Comparison of ENCODE assay signal across 1 cellular context in the genomic region with DNA sequence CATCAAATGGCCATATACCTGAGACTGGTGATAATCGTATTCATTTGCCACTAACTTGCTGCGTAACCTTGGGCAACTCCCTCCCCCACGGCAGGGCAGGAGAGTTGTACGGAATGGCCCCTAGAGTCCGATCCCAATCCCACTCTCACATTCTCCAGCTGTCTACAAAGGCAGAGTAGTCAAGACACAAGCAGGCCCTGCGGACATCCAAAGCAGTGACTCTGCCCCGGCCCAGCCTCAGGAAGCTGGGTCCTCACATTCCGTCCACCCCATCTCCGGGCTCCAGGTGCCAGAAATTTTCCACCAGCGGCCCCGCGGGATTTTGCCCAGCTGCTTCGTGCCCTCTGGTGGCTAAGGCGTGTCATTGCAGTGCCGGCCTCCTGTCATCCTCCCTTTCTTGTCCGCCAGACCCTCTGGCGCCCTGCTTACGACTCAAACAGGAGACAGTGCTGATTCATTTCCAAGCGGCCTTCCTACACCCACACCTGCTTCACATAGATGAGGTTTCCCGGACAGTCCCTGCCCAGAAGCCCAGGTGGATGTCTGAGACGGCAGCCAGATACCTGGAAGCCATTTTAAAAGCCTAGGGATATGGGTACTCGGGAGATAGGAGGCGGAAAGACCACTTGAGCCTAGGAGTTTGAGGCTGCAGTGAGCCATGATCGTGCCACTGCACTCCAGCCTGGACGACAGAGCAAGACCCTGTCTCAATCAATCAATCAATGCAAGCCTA.
TF ChIP-seq lines count a peak whose summit lies in the region.

No MANE protein-coding gene starts in this region.

TF ChIP-seq in HepG2, 621 proteins besides CTCF, POLR2A, EP300 and RAD21 (continued from another document and continues in another):
- no peak for TF ChIP-seq NFE2L1 (CRISPR knock-in tag; IDR thresholded peaks at IDR 0.05; ENCODE audit: borderline replicate concordance)
- no peak for TF ChIP-seq ZNF737 (CRISPR knock-in tag; IDR thresholded peaks at IDR 0.05; ENCODE audit: borderline replicate concordance)
- TF ChIP-seq, protein P1, sequence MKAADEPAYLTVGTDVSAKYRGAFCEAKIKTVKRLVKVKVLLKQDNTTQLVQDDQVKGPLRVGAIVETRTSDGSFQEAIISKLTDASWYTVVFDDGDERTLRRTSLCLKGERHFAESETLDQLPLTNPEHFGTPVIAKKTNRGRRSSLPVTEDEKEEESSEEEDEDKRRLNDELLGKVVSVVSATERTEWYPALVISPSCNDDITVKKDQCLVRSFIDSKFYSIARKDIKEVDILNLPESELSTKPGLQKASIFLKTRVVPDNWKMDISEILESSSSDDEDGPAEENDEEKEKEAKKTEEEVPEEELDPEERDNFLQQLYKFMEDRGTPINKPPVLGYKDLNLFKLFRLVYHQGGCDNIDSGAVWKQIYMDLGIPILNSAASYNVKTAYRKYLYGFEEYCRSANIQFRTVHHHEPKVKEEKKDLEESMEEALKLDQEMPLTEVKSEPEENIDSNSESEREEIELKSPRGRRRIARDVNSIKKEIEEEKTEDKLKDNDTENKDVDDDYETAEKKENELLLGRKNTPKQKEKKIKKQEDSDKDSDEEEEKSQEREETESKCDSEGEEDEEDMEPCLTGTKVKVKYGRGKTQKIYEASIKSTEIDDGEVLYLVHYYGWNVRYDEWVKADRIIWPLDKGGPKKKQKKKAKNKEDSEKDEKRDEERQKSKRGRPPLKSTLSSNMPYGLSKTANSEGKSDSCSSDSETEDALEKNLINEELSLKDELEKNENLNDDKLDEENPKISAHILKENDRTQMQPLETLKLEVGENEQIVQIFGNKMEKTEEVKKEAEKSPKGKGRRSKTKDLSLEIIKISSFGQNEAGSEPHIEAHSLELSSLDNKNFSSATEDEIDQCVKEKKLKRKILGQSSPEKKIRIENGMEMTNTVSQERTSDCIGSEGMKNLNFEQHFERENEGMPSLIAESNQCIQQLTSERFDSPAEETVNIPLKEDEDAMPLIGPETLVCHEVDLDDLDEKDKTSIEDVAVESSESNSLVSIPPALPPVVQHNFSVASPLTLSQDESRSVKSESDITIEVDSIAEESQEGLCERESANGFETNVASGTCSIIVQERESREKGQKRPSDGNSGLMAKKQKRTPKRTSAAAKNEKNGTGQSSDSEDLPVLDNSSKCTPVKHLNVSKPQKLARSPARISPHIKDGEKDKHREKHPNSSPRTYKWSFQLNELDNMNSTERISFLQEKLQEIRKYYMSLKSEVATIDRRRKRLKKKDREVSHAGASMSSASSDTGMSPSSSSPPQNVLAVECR (CRISPR knock-in tag; IDR thresholded peaks at IDR 0.05; ENCODE audit: borderline replicate concordance): peak; percentile 24; the same call in 1 of the 2 replicates
- no peak for TF ChIP-seq ELF4 (CRISPR knock-in tag; IDR thresholded peaks at IDR 0.05; ENCODE audit: borderline replicate concordance)
- TF ChIP-seq, protein P2, sequence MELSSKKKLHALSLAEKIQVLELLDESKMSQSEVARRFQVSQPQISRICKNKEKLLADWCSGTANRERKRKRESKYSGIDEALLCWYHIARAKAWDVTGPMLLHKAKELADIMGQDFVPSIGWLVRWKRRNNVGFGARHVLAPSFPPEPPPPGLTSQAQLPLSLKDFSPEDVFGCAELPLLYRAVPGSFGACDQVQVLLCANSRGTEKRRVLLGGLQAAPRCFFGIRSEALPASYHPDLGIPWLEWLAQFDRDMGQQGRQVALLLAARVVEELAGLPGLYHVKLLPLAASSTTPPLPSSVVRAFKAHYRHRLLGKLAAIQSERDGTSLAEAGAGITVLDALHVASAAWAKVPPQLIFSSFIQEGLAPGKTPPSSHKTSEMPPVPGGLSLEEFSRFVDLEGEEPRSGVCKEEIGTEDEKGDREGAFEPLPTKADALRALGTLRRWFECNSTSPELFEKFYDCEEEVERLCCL (CRISPR knock-in tag; IDR thresholded peaks at IDR 0.05; ENCODE audit: borderline replicate concordance): no peak
- TF ChIP-seq SETDB1 (CRISPR knock-in tag; IDR thresholded peaks at IDR 0.05; ENCODE audit: borderline replicate concordance): no peak
- TF ChIP-seq, protein P3, sequence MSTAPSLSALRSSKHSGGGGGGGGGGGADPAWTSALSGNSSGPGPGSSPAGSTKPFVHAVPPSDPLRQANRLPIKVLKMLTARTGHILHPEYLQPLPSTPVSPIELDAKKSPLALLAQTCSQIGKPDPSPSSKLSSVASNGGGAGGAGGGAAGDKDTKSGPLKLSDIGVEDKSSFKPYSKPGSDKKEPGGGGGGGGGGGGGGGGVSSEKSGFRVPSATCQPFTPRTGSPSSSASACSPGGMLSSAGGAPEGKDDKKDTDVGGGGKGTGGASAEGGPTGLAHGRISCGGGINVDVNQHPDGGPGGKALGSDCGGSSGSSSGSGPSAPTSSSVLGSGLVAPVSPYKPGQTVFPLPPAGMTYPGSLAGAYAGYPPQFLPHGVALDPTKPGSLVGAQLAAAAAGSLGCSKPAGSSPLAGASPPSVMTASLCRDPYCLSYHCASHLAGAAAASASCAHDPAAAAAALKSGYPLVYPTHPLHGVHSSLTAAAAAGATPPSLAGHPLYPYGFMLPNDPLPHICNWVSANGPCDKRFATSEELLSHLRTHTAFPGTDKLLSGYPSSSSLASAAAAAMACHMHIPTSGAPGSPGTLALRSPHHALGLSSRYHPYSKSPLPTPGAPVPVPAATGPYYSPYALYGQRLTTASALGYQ (CRISPR knock-in tag; IDR thresholded peaks at IDR 0.05): no peak
- TF ChIP-seq GATA4 (IDR thresholded peaks at IDR 0.05; ENCODE audit: borderline replicate concordance, low read depth): no peak
- TF ChIP-seq, protein P4, sequence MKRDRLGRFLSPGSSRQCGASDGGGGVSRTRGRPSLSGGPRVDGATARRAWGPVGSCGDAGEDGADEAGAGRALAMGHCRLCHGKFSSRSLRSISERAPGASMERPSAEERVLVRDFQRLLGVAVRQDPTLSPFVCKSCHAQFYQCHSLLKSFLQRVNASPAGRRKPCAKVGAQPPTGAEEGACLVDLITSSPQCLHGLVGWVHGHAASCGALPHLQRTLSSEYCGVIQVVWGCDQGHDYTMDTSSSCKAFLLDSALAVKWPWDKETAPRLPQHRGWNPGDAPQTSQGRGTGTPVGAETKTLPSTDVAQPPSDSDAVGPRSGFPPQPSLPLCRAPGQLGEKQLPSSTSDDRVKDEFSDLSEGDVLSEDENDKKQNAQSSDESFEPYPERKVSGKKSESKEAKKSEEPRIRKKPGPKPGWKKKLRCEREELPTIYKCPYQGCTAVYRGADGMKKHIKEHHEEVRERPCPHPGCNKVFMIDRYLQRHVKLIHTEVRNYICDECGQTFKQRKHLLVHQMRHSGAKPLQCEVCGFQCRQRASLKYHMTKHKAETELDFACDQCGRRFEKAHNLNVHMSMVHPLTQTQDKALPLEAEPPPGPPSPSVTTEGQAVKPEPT (CRISPR knock-in tag; IDR thresholded peaks at IDR 0.05; ENCODE audit: low read depth): no peak
- TF ChIP-seq HOXA3 (CRISPR knock-in tag; IDR thresholded peaks at IDR 0.05): peak; percentile 50; the same call in 1 of the 2 replicates
- TF ChIP-seq, protein P5, sequence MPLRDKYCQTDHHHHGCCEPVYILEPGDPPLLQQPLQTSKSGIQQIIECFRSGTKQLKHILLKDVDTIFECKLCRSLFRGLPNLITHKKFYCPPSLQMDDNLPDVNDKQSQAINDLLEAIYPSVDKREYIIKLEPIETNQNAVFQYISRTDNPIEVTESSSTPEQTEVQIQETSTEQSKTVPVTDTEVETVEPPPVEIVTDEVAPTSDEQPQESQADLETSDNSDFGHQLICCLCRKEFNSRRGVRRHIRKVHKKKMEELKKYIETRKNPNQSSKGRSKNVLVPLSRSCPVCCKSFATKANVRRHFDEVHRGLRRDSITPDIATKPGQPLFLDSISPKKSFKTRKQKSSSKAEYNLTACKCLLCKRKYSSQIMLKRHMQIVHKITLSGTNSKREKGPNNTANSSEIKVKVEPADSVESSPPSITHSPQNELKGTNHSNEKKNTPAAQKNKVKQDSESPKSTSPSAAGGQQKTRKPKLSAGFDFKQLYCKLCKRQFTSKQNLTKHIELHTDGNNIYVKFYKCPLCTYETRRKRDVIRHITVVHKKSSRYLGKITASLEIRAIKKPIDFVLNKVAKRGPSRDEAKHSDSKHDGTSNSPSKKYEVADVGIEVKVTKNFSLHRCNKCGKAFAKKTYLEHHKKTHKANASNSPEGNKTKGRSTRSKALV (CRISPR knock-in tag; IDR thresholded peaks at IDR 0.05): 0 out of 2 replicates have a peak, but pooled peaks have one; percentile 31
- TF ChIP-seq ZNF556 (CRISPR knock-in tag; IDR thresholded peaks at IDR 0.05; ENCODE audit: borderline replicate concordance): 0 out of 2 replicates have a peak, but pooled peaks have one; percentile 39
- TF ChIP-seq, protein P6, sequence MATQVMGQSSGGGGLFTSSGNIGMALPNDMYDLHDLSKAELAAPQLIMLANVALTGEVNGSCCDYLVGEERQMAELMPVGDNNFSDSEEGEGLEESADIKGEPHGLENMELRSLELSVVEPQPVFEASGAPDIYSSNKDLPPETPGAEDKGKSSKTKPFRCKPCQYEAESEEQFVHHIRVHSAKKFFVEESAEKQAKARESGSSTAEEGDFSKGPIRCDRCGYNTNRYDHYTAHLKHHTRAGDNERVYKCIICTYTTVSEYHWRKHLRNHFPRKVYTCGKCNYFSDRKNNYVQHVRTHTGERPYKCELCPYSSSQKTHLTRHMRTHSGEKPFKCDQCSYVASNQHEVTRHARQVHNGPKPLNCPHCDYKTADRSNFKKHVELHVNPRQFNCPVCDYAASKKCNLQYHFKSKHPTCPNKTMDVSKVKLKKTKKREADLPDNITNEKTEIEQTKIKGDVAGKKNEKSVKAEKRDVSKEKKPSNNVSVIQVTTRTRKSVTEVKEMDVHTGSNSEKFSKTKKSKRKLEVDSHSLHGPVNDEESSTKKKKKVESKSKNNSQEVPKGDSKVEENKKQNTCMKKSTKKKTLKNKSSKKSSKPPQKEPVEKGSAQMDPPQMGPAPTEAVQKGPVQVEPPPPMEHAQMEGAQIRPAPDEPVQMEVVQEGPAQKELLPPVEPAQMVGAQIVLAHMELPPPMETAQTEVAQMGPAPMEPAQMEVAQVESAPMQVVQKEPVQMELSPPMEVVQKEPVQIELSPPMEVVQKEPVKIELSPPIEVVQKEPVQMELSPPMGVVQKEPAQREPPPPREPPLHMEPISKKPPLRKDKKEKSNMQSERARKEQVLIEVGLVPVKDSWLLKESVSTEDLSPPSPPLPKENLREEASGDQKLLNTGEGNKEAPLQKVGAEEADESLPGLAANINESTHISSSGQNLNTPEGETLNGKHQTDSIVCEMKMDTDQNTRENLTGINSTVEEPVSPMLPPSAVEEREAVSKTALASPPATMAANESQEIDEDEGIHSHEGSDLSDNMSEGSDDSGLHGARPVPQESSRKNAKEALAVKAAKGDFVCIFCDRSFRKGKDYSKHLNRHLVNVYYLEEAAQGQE (IDR thresholded peaks at IDR 0.05; ENCODE audit: borderline replicate concordance in 1 of 2, low read depth in 1 of 2, low read length in 2 of 2): no peak
- no peak for TF ChIP-seq SMAD9 (CRISPR knock-in tag; IDR thresholded peaks at IDR 0.05)
- no peak for TF ChIP-seq BCL6 (CRISPR knock-in tag; IDR thresholded peaks at IDR 0.05)
- no peak for TF ChIP-seq ZKSCAN5 (CRISPR knock-in tag; IDR thresholded peaks at IDR 0.05)
- TF ChIP-seq SMAD3 (CRISPR knock-in tag; IDR thresholded peaks at IDR 0.05): peak; percentile 79; the same call in 1 of the 2 replicates
- TF ChIP-seq NCOA5 (CRISPR knock-in tag; IDR thresholded peaks at IDR 0.05): no peak
- TF ChIP-seq, protein P7, sequence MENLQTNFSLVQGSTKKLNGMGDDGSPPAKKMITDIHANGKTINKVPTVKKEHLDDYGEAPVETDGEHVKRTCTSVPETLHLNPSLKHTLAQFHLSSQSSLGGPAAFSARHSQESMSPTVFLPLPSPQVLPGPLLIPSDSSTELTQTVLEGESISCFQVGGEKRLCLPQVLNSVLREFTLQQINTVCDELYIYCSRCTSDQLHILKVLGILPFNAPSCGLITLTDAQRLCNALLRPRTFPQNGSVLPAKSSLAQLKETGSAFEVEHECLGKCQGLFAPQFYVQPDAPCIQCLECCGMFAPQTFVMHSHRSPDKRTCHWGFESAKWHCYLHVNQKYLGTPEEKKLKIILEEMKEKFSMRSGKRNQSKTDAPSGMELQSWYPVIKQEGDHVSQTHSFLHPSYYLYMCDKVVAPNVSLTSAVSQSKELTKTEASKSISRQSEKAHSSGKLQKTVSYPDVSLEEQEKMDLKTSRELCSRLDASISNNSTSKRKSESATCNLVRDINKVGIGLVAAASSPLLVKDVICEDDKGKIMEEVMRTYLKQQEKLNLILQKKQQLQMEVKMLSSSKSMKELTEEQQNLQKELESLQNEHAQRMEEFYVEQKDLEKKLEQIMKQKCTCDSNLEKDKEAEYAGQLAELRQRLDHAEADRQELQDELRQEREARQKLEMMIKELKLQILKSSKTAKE (CRISPR knock-in tag; IDR thresholded peaks at IDR 0.05; ENCODE audit: borderline replicate concordance): no peak
- 0 out of 2 replicates have a peak, but pooled peaks have one; percentile 45 for TF ChIP-seq FOXK1 (CRISPR knock-in tag; IDR thresholded peaks at IDR 0.05; ENCODE audit: borderline replicate concordance, low read depth)
- TF ChIP-seq, protein P8, sequence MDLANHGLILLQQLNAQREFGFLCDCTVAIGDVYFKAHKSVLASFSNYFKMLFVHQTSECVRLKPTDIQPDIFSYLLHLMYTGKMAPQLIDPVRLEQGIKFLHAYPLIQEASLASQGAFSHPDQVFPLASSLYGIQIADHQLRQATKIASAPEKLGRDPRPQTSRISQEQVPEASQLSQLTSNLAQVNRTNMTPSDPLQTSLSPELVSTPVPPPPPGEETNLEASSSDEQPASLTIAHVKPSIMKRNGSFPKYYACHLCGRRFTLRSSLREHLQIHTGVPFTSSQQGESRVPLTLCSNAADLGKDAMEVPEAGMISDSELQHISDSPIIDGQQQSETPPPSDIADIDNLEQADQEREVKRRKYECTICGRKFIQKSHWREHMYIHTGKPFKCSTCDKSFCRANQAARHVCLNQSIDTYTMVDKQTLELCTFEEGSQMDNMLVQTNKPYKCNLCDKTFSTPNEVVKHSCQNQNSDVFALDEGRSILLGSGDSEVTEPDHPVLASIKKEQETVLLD (CRISPR knock-in tag; IDR thresholded peaks at IDR 0.05; ENCODE audit: low read depth): no peak
- no peak for TF ChIP-seq SMYD3 (CRISPR knock-in tag; IDR thresholded peaks at IDR 0.05)
- no peak for TF ChIP-seq ZC3H4 (CRISPR knock-in tag; IDR thresholded peaks at IDR 0.05; ENCODE audit: borderline replicate concordance)
- peak; percentile 38; the same call in 1 of the 3 replicates for TF ChIP-seq MXI1 (IDR thresholded peaks at IDR 0.05; ENCODE audit: borderline replicate concordance, low read depth, low read length)
- no peak for TF ChIP-seq ZNF782 (CRISPR knock-in tag; IDR thresholded peaks at IDR 0.05; ENCODE audit: borderline replicate concordance)
- TF ChIP-seq ZNF850 (CRISPR knock-in tag; conservative IDR thresholded peaks at IDR 0.05): no peak
- TF ChIP-seq, protein P9, sequence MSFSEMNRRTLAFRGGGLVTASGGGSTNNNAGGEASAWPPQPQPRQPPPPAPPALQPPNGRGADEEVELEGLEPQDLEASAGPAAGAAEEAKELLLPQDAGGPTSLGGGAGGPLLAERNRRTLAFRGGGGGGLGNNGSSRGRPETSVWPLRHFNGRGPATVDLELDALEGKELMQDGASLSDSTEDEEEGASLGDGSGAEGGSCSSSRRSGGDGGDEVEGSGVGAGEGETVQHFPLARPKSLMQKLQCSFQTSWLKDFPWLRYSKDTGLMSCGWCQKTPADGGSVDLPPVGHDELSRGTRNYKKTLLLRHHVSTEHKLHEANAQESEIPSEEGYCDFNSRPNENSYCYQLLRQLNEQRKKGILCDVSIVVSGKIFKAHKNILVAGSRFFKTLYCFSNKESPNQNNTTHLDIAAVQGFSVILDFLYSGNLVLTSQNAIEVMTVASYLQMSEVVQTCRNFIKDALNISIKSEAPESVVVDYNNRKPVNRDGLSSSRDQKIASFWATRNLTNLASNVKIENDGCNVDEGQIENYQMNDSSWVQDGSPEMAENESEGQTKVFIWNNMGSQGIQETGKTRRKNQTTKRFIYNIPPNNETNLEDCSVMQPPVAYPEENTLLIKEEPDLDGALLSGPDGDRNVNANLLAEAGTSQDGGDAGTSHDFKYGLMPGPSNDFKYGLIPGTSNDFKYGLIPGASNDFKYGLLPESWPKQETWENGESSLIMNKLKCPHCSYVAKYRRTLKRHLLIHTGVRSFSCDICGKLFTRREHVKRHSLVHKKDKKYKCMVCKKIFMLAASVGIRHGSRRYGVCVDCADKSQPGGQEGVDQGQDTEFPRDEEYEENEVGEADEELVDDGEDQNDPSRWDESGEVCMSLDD (CRISPR knock-in tag; IDR thresholded peaks at IDR 0.05; ENCODE audit: borderline replicate concordance): 0 out of 2 replicates have a peak, but pooled peaks have one; percentile 40
